ENCODE assay signal across 13 cellular contexts in the genomic region with DNA sequence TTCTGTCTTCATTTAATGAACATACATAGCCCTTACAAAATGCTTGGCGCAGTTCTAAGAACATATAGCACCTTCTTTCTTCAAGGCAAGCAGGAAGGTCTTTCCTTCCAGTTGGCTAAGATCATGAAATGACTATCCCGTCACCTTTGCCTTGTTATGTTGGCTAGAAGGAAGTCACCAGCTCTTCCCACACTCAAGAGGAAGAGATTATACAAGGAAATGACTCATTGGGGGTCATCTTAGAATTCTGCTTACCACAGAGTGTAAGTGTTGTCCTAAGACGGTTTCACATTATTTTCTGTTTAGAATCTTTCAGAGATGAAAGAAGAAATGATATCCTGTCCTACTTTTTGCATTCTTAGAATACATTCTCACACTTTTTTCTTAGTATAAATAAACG.
DNase-seq lines count a peak whose midpoint lies in the region; FAIRE-seq and TF ChIP-seq lines count a peak whose summit lies in the region.
"Had no signal": no experiment of that assay in that cellular context is flagged by ENCODE, and none has a peak within 500 bp of the region (broad histone marks: within the 10 kb centered on the region; RNA-seq: fewer than 3 reads in every experiment).

No MANE protein-coding gene starts in this region.

- FAIRE-seq in endothelial cell of umbilical vein (lab: Jason Lieb, UNC) = no peak

- BruUV-seq in endothelial cell of umbilical vein (replicated peaks; lab: Mats Ljungman, UMichigan) = no TSS peak

- WGBS in hepatocyte (ENCODE audit: low lambda C conversion rate, missing lambda C conversion rate) = 83% methylated on average over 4 of the region's 4 CpGs

- intact Hi-C loops in endothelial cell of umbilical vein (cut with micrococcal nuclease) = no loop called here

- CTCF ChIA-PET in endothelial cell of umbilical vein (lab: Charles Lee) = no interaction called here

- H3K9me2 ChIP-seq in hepatocyte (replicated peaks; ENCODE audit: insufficient read depth) = no peaks in the 10 kb centered on the region

- no peaks in the 10 kb centered on the region for H4K20me1 ChIP-seq in endothelial cell of umbilical vein (replicated peaks; ENCODE audit: control insufficient read depth, extremely low read depth, insufficient read depth, low read length)
- H4K20me1 ChIP-seq in hepatocyte (ENCODE audit: insufficient read depth, poor library complexity, severe bottlenecking) = no peaks in the 10 kb centered on the region

- H3K27me3 ChIP-seq in endothelial cell of umbilical vein (ENCODE audit: control insufficient read depth in 2 of 2, insufficient read depth in 2 of 2, low read length in 2 of 2) (no peaks in the 10 kb centered on the region), hepatocyte (no peaks in the 10 kb centered on the region)
- H3K27me3 ChIP-seq: neural progenitor cell, vagina had no signal

- dilution Hi-C loops in endothelial cell of umbilical vein (cut with MboI; ENCODE audit: extremely low pct_ligation_motif_present, low sequenced_read_pairs) = no loop called here

- H3K9me3 ChIP-seq in endothelial cell of umbilical vein (replicated peaks; ENCODE audit: control insufficient read depth, insufficient read depth, low read length) = no peaks in the 10 kb centered on the region
- no peaks in the 10 kb centered on the region for H3K9me3 ChIP-seq in hepatocyte (ENCODE audit: low read depth)
- H3K9me3 ChIP-seq: vagina had no signal

- H3K9me1 ChIP-seq in endothelial cell of umbilical vein (replicated peaks; ENCODE audit: control insufficient read depth, extremely low read depth, insufficient read depth, low read length) = no peaks in the 10 kb centered on the region

- H3K36me3 ChIP-seq in endothelial cell of umbilical vein (ENCODE audit: control insufficient read depth in 2 of 2, extremely low read depth in 1 of 2, insufficient read depth in 2 of 2, low read length in 2 of 2) = no peaks in the 10 kb centered on the region
- H3K36me3 ChIP-seq in hepatocyte (replicated peaks; ENCODE audit: insufficient read depth, low read depth) = no peaks in the 10 kb centered on the region
- H3K36me3 ChIP-seq: neural progenitor cell, vagina had no signal

- no peaks in the 10 kb centered on the region for H3K79me2 ChIP-seq in endothelial cell of umbilical vein (ENCODE audit: control insufficient read depth, insufficient read depth, low read length)
- no peaks in the 10 kb centered on the region for H3K79me2 ChIP-seq in hepatocyte

- TF ChIP-seq POLR2A in endothelial cell of umbilical vein (IDR thresholded peaks at IDR 0.05; ENCODE audit: low read depth, low read length) = no peak

- H3K9ac ChIP-seq in endothelial cell of umbilical vein (replicated peaks; ENCODE audit: extremely low read depth, insufficient read depth, low read length) = no peak overlapping the region
- H3K9ac ChIP-seq: neural progenitor cell had no signal

- POLR2A ChIA-PET in endothelial cell of umbilical vein (lab: Charles Lee) = no interaction called here

- no peak overlapping the region for H3K4me2 ChIP-seq in endothelial cell of umbilical vein (ENCODE audit: insufficient read depth, low read length)
- no peak overlapping the region for H3K4me2 ChIP-seq in hepatocyte
- H3K4me2 ChIP-seq: neural progenitor cell had no signal

- DNase-seq in HT-29 (ENCODE audit: low spot score) (peak; percentile 74), endothelial cell of umbilical vein (ENCODE audit: low read depth, low spot score) (peak; percentile 16), smooth muscle cell of the brain vasculature (ENCODE audit: low read depth, low spot score) (peak; percentile 44), NCI-H774 (lab: John Stamatoyannopoulos, UW) (no peak), ecto neural progenitor cell (ENCODE audit: low spot score) (no peak), hepatocyte (ENCODE audit: low spot score) (no peak)
- DNase-seq: activated CD8-positive, alpha-beta memory T cell treated with anti-CD3 and anti-CD28 coated beads, Interleukin-2, amount 50 U/mL, for 48 hours; cerebellar nuclear complex; NK-92 treated with Interleukin-12 subunit alpha and Interleukin-12 subunit beta, amount 100 ng/mL, for 24 hours; right cardiac atrium had no signal

- H3K4me3 ChIP-seq in endothelial cell of umbilical vein (replicated peaks in 1 of 3; ENCODE audit: insufficient read depth in 1 of 3, low read depth in 1 of 3, low read length in 3 of 3) (no peak overlapping the region), hepatocyte (no peak overlapping the region)
- H3K4me3 ChIP-seq: neural progenitor cell, vagina had no signal

- peaks cover 5% of the 10 kb centered on the region for H3K4me1 ChIP-seq in endothelial cell of umbilical vein (ENCODE audit: control insufficient read depth, extremely low read depth, insufficient read depth, low read length)
- H3K4me1 ChIP-seq in hepatocyte (ENCODE audit: insufficient read depth) = no peaks in the 10 kb centered on the region
- H3K4me1 ChIP-seq: vagina had no signal

- TF ChIP-seq CTCF in endothelial cell of umbilical vein (IDR thresholded peaks at IDR 0.05; ENCODE audit: extremely low read depth in 1 of 2, insufficient read depth in 1 of 2, low read depth in 1 of 2, low read length in 2 of 2) (no peak), hepatocyte (IDR thresholded peaks at IDR 0.05; ENCODE audit: poor library complexity) (no peak)

- H2AFZ ChIP-seq in endothelial cell of umbilical vein (ENCODE audit: low read depth, low read length) = no peak overlapping the region
- no peak overlapping the region for H2AFZ ChIP-seq in hepatocyte
- H2AFZ ChIP-seq: neural progenitor cell had no signal

- no peak overlapping the region for H3K27ac ChIP-seq in endothelial cell of umbilical vein (ENCODE audit: insufficient read depth, low read depth, low read length)
- no peak overlapping the region for H3K27ac ChIP-seq in hepatocyte
- H3K27ac ChIP-seq: neural progenitor cell, vagina had no signal

TF ChIP-seq in PFSK-1, 5 proteins besides CTCF, POLR2A, EP300 and RAD21 (continues in another document):
- no peak for TF ChIP-seq FOXP2 (optimal IDR thresholded peaks at IDR 0.05; ENCODE audit: borderline replicate concordance, extremely low read depth, extremely low read length, insufficient read depth)
- no peak for TF ChIP-seq SIN3A (IDR thresholded peaks at IDR 0.05; ENCODE audit: borderline replicate concordance, insufficient read depth, low read length)
- peak; percentile 46; the same call in 1 of the 2 replicates for TF ChIP-seq TAF1 (IDR thresholded peaks at IDR 0.05; ENCODE audit: borderline replicate concordance, insufficient read depth, low read length)

TF ChIP-seq in endothelial cell of umbilical vein, 7 proteins besides CTCF, POLR2A, EP300 and RAD21:
- TF ChIP-seq FOS (IDR thresholded peaks at IDR 0.05; ENCODE audit: borderline replicate concordance, insufficient read depth, low read length) (peak; percentile 44), POLR2AphosphoS5 (IDR thresholded peaks at IDR 0.05; ENCODE audit: insufficient read depth, low read depth, low read length) (no peak)

Comparison
In these comparisons a context has a peak if more than half of its experiments do, and no peak if none do; other contexts are left out.
1. DNase-seq: peak in HT-29 (single experiment), endothelial cell of umbilical vein (single experiment) and smooth muscle cell of the brain vasculature (single experiment); none in NCI-H774 (single experiment), ecto neural progenitor cell (single experiment) and hepatocyte (single experiment).